17 cellular contexts compared by ENCODE assay signal in the genomic region with DNA sequence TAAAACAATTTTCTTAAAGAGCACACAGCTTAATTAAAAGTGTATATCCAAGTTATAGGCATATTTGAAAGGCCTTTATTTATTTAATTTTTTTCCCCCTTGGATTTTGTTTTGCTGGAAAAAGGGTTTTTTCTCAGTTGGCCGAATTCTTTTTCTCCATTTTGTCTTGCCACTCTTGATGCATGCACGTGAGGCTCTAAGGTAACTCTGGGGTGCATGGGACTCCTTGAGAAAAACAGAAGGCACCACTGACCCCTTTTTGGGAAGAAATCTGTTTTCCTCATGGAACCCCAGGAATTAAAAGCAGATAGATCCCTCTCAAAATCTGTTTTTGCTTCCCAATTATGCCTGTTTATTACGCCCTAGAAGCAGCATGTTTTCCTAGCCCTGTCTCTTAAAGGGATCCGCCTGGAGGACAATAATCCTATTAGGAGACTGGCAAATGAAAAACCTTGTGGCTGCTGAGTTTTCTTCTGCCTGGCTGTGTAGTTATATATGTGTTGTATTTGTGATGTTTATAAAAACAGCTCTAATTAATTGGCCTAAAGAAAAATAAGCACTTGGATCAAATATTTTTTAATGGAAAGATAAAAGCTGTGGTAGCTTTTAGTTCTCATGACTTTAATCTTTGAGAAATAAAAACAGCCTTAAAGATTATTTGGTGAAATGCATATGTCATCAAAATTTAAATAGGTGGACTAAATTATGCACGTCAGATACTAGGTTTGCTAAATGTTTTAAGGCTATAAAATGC.
DNase-seq lines count a peak whose midpoint lies in the region; ATAC-seq, FAIRE-seq and TF ChIP-seq lines count a peak whose summit lies in the region.
"Had no signal": no experiment of that assay in that cellular context is flagged by ENCODE, and none has a peak within 500 bp of the region (broad histone marks: within the 10 kb centered on the region; RNA-seq: fewer than 3 reads in every experiment).

No MANE protein-coding gene starts in this region.

- TF ChIP-seq EP300 in SK-N-SH (IDR thresholded peaks at IDR 0.05; ENCODE audit: borderline replicate concordance in 1 of 2, low read depth in 1 of 2, low read length in 1 of 2): no peak

- peaks cover 4% of the 10 kb centered on the region for H3K9me3 Mint-ChIP-seq in astrocyte (ENCODE audit: unreplicated experiment)

- TF ChIP-seq RAD21 in SK-N-SH (IDR thresholded peaks at IDR 0.05; ENCODE audit: low read length): no peak

- no peaks in the 10 kb centered on the region; a peak in 1 of 4 replicates for H3K4me1 ChIP-seq in SK-N-SH (ENCODE audit: control insufficient read depth in 1 of 2, insufficient read depth in 2 of 2, low read depth in 1 of 2, low read length in 1 of 2)
- no peaks in the 10 kb centered on the region for H3K4me1 ChIP-seq in astrocyte (ENCODE audit: insufficient read depth, low read length)
- H3K4me1 ChIP-seq in neuron (ENCODE audit: insufficient read depth, low read length): peaks cover 4% of the 10 kb centered on the region
- H3K4me1 ChIP-seq: gastrocnemius medialis had no signal

- H2AFZ ChIP-seq in SK-N-SH (ENCODE audit: low read depth) (peak overlapping the region; percentile 12; the same call in 1 of the 2 replicates), astrocyte (ENCODE audit: low read depth, low read length) (no peak overlapping the region), neuron (ENCODE audit: low read depth, low read length) (no peak overlapping the region)

- POLR2A ChIA-PET in SK-N-SH (lab: Yijun Ruan, JAX): no interaction called here

- no peaks in the 10 kb centered on the region for H3K9me2 ChIP-seq in SK-N-SH

- no peak overlapping the region for H3K27ac ChIP-seq in SK-N-SH (ENCODE audit: low read depth in 2 of 2, low read length in 1 of 2)
- no peak overlapping the region for H3K27ac ChIP-seq in astrocyte (ENCODE audit: low read depth, low read length)
- H3K27ac ChIP-seq: gastrocnemius medialis had no signal

- CTCF ChIA-PET in SK-N-SH (lab: Yijun Ruan, JAX): no interaction called here

- peaks cover 13% of the 10 kb centered on the region for H3K4me1 Mint-ChIP-seq in astrocyte (ENCODE audit: low read depth, unreplicated experiment)
- H3K4me1 Mint-ChIP-seq: activated naive CD8-positive, alpha-beta T cell treated with anti-CD3 and anti-CD28 coated beads, Interleukin-2, amount 10 ng/mL, durations not matched to agents 7 days and 5 days; memory B cell had no signal

- H4K20me1 ChIP-seq in SK-N-SH (ENCODE audit: insufficient read depth) (no peaks in the 10 kb centered on the region), astrocyte (ENCODE audit: insufficient read depth, low read length) (no peaks in the 10 kb centered on the region)

- peak overlapping the region; percentile 99 for H3K27ac Mint-ChIP-seq in astrocyte (ENCODE audit: unreplicated experiment)
- H3K27ac Mint-ChIP-seq: activated CD4-positive, alpha-beta memory T cell treated with anti-CD3 and anti-CD28 coated beads for 36 hours; activated naive CD8-positive, alpha-beta T cell treated with anti-CD3 and anti-CD28 coated beads, Interleukin-2, amount 10 ng/mL, durations not matched to agents 7 days and 5 days; dendritic cell treated with granulocyte-macrophage colony-stimulating factor and Interleukin-4, amounts not matched to agents 40 ng/mL and 50 ng/mL, for 4 days; memory B cell had no signal

- TF ChIP-seq CTCF in SK-N-SH (IDR thresholded peaks at IDR 0.05) (no peak), LNCaP clone FGC (IDR thresholded peaks at IDR 0.05; ENCODE audit: control insufficient read depth, extremely low read depth, insufficient read depth) (no peak), astrocyte (IDR thresholded peaks at IDR 0.05; ENCODE audit: insufficient read depth, low read depth, low read length) (no peak)

- H3K79me2 ChIP-seq in SK-N-SH (ENCODE audit: insufficient read depth) (peaks cover 5% of the 10 kb centered on the region; the same call in 1 of the 2 replicates), astrocyte (ENCODE audit: insufficient read depth, low read length) (no peaks in the 10 kb centered on the region)

- DNase-seq in SK-N-SH (no peak), LNCaP clone FGC (ENCODE audit: low read depth) (no peak), astrocyte (ENCODE audit: low read depth) (no peak), DMS79 treated with DMSO at 0.1 percent for 48 hours (lab: John Stamatoyannopoulos, UW) (no peak), activated gamma-delta T cell (lab: John Stamatoyannopoulos, UW) (no peak)
- DNase-seq: ACHN; activated CD4-positive, alpha-beta memory T cell treated with anti-CD3 and anti-CD28 coated beads for 36 hours; activated naive CD8-positive, alpha-beta T cell treated with anti-CD3 and anti-CD28 coated beads, Interleukin-2, amount 10 ng/mL, durations not matched to agents 7 days and 5 days; gastrocnemius medialis; NCI-H2227 treated with DMSO at 0.1 percent for 48 hours; SHP77 treated with DMSO at 0.1 percent for 48 hours; substantia nigra had no signal

- ATAC-seq in SK-N-SH treated with all-trans-retinoic acid at 6 μM for 48 hours: no peak
- no peak for ATAC-seq in GM21423 (IDR thresholded peaks at IDR 0.05; ENCODE audit: unreplicated experiment)
- ATAC-seq: gastrocnemius medialis had no signal

- H3K27me3 Mint-ChIP-seq in astrocyte (ENCODE audit: low read depth, unreplicated experiment): no peaks in the 10 kb centered on the region
- H3K27me3 Mint-ChIP-seq: activated CD4-positive, alpha-beta memory T cell treated with anti-CD3 and anti-CD28 coated beads for 36 hours; activated naive CD8-positive, alpha-beta T cell treated with anti-CD3 and anti-CD28 coated beads, Interleukin-2, amount 10 ng/mL, durations not matched to agents 7 days and 5 days; dendritic cell treated with granulocyte-macrophage colony-stimulating factor and Interleukin-4, amounts not matched to agents 40 ng/mL and 50 ng/mL, for 4 days; memory B cell had no signal

- H3K4me3 ChIP-seq in SK-N-SH (ENCODE audit: low read depth in 2 of 2, low read length in 1 of 2): peak overlapping the region; percentile 27 to 49; a peak in 3 of 4 replicates
- H3K4me3 ChIP-seq in LNCaP clone FGC (ENCODE audit: low read depth, low read length): peak overlapping the region; percentile 39
- no peak overlapping the region for H3K4me3 ChIP-seq in astrocyte (ENCODE audit: insufficient read depth, low read depth, low read length)
- peak overlapping the region; percentile 27 for H3K4me3 ChIP-seq in neuron (ENCODE audit: low read length)
- H3K4me3 ChIP-seq: gastrocnemius medialis had no signal

- H3K9me3 ChIP-seq in SK-N-SH (peaks cover 4% of the 10 kb centered on the region; the same call in 1 of the 2 replicates), astrocyte (ENCODE audit: insufficient read depth, low read depth, low read length) (peaks cover 13% of the 10 kb centered on the region), neuron (ENCODE audit: low read length) (peaks cover 15% of the 10 kb centered on the region)
- H3K9me3 ChIP-seq: gastrocnemius medialis had no signal

- H3K4me2 ChIP-seq in SK-N-SH (peak overlapping the region; percentile 29), astrocyte (ENCODE audit: low read length) (no peak overlapping the region)

- H3K27me3 ChIP-seq in SK-N-SH (ENCODE audit: insufficient read depth) (no peaks in the 10 kb centered on the region), astrocyte (ENCODE audit: insufficient read depth, low read length) (no peaks in the 10 kb centered on the region), neuron (ENCODE audit: insufficient read depth, low read length) (no peaks in the 10 kb centered on the region)
- H3K27me3 ChIP-seq: gastrocnemius medialis had no signal

- H3K36me3 ChIP-seq in SK-N-SH (replicated peaks in 1 of 2; ENCODE audit: control insufficient read depth in 1 of 2, insufficient read depth in 2 of 2, low read length in 1 of 2) (peaks cover 0 to 13% of the 10 kb centered on the region in 2 experiments), astrocyte (ENCODE audit: insufficient read depth, low read length) (no peaks in the 10 kb centered on the region), neuron (ENCODE audit: insufficient read depth, low read length) (no peaks in the 10 kb centered on the region)
- H3K36me3 ChIP-seq: gastrocnemius medialis had no signal

- FAIRE-seq in astrocyte (lab: Jason Lieb, UNC): no peak

- H3K36me3 Mint-ChIP-seq in astrocyte (ENCODE audit: low read depth, unreplicated experiment): peaks cover 24% of the 10 kb centered on the region
- H3K36me3 Mint-ChIP-seq: activated CD4-positive, alpha-beta memory T cell treated with anti-CD3 and anti-CD28 coated beads for 36 hours; activated naive CD8-positive, alpha-beta T cell treated with anti-CD3 and anti-CD28 coated beads, Interleukin-2, amount 10 ng/mL, durations not matched to agents 7 days and 5 days; memory B cell had no signal

- peak overlapping the region; percentile 95 for H3K4me3 Mint-ChIP-seq in astrocyte (ENCODE audit: unreplicated experiment)
- H3K4me3 Mint-ChIP-seq: activated CD4-positive, alpha-beta memory T cell treated with anti-CD3 and anti-CD28 coated beads for 36 hours; activated naive CD8-positive, alpha-beta T cell treated with anti-CD3 and anti-CD28 coated beads, Interleukin-2, amount 10 ng/mL, durations not matched to agents 7 days and 5 days; dendritic cell treated with granulocyte-macrophage colony-stimulating factor and Interleukin-4, amounts not matched to agents 40 ng/mL and 50 ng/mL, for 4 days; memory B cell had no signal

- H3K9ac ChIP-seq in SK-N-SH (no peak overlapping the region), astrocyte (ENCODE audit: low read length) (no peak overlapping the region)

- H3F3A ChIP-seq in SK-N-SH (replicated peaks; ENCODE audit: insufficient read depth): no peaks in the 10 kb centered on the region

- 40% methylated on average over 5 of the region's 5 CpGs for WGBS in SK-N-SH (ENCODE audit: low lambda C conversion rate)

TF ChIP-seq in SK-N-SH, 30 proteins besides CTCF, POLR2A, EP300 and RAD21 (continues in another document):
- no peak for TF ChIP-seq TEAD4 (IDR thresholded peaks at IDR 0.05; ENCODE audit: borderline replicate concordance, insufficient read depth)
- TF ChIP-seq NRF1 (IDR thresholded peaks at IDR 0.05; ENCODE audit: low read depth, low read length): no peak
- no peak for TF ChIP-seq MXI1 (IDR thresholded peaks at IDR 0.05; ENCODE audit: low read depth, low read length)

TF ChIP-seq in SK-N-SH treated with all-trans-retinoic acid at 6 μM for 48 hours, 23 proteins besides CTCF, POLR2A, EP300 and RAD21 (continues in another document):
- no peak for TF ChIP-seq SNAI2 (CRISPR knock-in tag; IDR thresholded peaks at IDR 0.05)
- no peak for TF ChIP-seq ZNF70 (CRISPR knock-in tag; IDR thresholded peaks at IDR 0.05)
- TF ChIP-seq, protein P1, sequence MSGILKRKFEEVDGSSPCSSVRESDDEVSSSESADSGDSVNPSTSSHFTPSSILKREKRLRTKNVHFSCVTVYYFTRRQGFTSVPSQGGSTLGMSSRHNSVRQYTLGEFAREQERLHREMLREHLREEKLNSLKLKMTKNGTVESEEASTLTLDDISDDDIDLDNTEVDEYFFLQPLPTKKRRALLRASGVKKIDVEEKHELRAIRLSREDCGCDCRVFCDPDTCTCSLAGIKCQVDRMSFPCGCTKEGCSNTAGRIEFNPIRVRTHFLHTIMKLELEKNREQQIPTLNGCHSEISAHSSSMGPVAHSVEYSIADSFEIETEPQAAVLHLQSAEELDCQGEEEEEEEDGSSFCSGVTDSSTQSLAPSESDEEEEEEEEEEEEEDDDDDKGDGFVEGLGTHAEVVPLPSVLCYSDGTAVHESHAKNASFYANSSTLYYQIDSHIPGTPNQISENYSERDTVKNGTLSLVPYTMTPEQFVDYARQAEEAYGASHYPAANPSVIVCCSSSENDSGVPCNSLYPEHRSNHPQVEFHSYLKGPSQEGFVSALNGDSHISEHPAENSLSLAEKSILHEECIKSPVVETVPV (CRISPR knock-in tag; IDR thresholded peaks at IDR 0.05): no peak
